ENCODE assay signal across 20 cellular contexts in the genomic region with DNA sequence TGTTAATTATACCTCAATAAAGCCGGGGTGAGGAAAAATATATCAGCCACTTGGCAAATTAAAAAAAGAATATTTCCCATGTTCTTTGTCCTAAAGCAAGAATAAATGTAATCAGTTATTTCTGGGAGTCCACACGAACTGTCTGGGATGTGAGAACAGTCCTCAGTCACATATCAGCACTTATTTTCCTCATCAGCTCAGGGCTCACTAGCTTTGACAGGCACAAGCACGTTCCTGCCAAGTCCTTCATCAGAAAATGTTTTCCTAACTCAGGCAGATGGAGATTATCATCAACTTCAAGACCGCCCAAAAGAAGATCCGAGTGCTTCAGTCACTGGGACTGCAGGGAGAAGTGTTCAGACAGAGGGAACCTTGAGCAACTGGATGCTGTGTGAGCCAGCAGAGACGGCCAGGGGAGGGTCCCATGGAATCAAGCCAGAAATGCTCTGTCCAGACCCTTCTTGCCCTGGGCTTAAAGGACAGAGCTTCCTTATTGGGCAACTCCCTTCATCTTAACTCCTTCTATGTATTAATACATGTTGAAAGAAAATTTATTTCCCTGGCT.
"Had no signal": no experiment of that assay in that cellular context is flagged by ENCODE, and none has a peak within 500 bp of the region (broad histone marks: within the 10 kb centered on the region; RNA-seq: fewer than 3 reads in every experiment).

No MANE protein-coding gene starts in this region.

- H3K36me3 ChIP-seq: esophagus squamous epithelium, pancreas, right lobe of liver had no signal

- H3K27ac ChIP-seq: esophagus squamous epithelium, pancreas, right lobe of liver, testis had no signal

- H3K9me3 ChIP-seq: esophagus squamous epithelium, mucosa of descending colon, pancreas, right lobe of liver, testis had no signal

- H3K9me3 Mint-ChIP-seq: dendritic cell treated with granulocyte-macrophage colony-stimulating factor and Interleukin-4, amounts not matched to agents 40 ng/mL and 50 ng/mL, for 4 days; effector memory CD8-positive, alpha-beta T cell; natural killer cell; stimulated activated naive B cell treated with anti-CD40 and anti-IgM and Interleukin-4, amounts not matched to agents 10 μg/mL and 1 μg/mL and 100 μg/mL, for 72 hours; stimulated activated naive CD8-positive, alpha-beta T cell treated with anti-CD3 and anti-CD28 coated beads, Interleukin-15, amount 100 ng/mL, for 72 hours had no signal

- DNase-seq: cerebellar nuclear complex; effector memory CD8-positive, alpha-beta T cell; esophagus squamous epithelium; foreskin fibroblast; immature natural killer cell; mucosa of descending colon; natural killer cell; occipital lobe; pancreas; right lobe of liver; stimulated activated CD4-positive, alpha-beta T cell treated with anti-CD3 and anti-CD28 coated beads, Interleukin-2, amount 100 ng/mL, for 24 hours; stimulated activated CD4-positive, alpha-beta T cell treated with anti-CD3 and anti-CD28 coated beads, Interleukin-4, amount 100 ng/mL, for 4 hours; stimulated activated naive B cell treated with anti-CD40 and anti-IgM and Interleukin-4, amounts not matched to agents 10 μg/mL and 1 μg/mL and 100 μg/mL, for 72 hours; stimulated activated naive CD8-positive, alpha-beta T cell treated with anti-CD3 and anti-CD28 coated beads, Interleukin-15, amount 100 ng/mL, for 72 hours; testis had no signal

- H3K4me3 ChIP-seq: esophagus squamous epithelium, mucosa of descending colon, pancreas, right lobe of liver, testis had no signal

- H3K27me3 ChIP-seq: esophagus squamous epithelium, pancreas, right lobe of liver, testis had no signal

- H3K4me1 ChIP-seq: esophagus squamous epithelium, pancreas, right lobe of liver, testis had no signal

- H3K36me3 Mint-ChIP-seq: immature natural killer cell; natural killer cell; stimulated activated naive B cell treated with anti-CD40 and anti-IgM and Interleukin-4, amounts not matched to agents 10 μg/mL and 1 μg/mL and 100 μg/mL, for 72 hours; type B pancreatic cell had no signal

- FAIRE-seq: keratinocyte, pancreas, urothelium cell line had no signal

- ATAC-seq: effector memory CD8-positive, alpha-beta T cell; mucosa of descending colon; natural killer cell; pancreas; right lobe of liver; stimulated activated naive B cell treated with anti-CD40 and anti-IgM and Interleukin-4, amounts not matched to agents 10 μg/mL and 1 μg/mL and 100 μg/mL, for 72 hours; stimulated activated naive CD8-positive, alpha-beta T cell treated with anti-CD3 and anti-CD28 coated beads, Interleukin-15, amount 100 ng/mL, for 72 hours had no signal

- H3K4me1 Mint-ChIP-seq: immature natural killer cell; natural killer cell; stimulated activated naive B cell treated with anti-CD40 and anti-IgM and Interleukin-4, amounts not matched to agents 10 μg/mL and 1 μg/mL and 100 μg/mL, for 72 hours; stimulated activated naive CD8-positive, alpha-beta T cell treated with anti-CD3 and anti-CD28 coated beads, Interleukin-15, amount 100 ng/mL, for 72 hours had no signal

- H3K27ac Mint-ChIP-seq: dendritic cell treated with granulocyte-macrophage colony-stimulating factor and Interleukin-4, amounts not matched to agents 40 ng/mL and 50 ng/mL, for 4 days; effector memory CD8-positive, alpha-beta T cell; immature natural killer cell; natural killer cell; progenitor cell of endocrine pancreas; stimulated activated naive B cell treated with anti-CD40 and anti-IgM and Interleukin-4, amounts not matched to agents 10 μg/mL and 1 μg/mL and 100 μg/mL, for 72 hours; type B pancreatic cell had no signal

- H3K4me3 Mint-ChIP-seq: dendritic cell treated with granulocyte-macrophage colony-stimulating factor and Interleukin-4, amounts not matched to agents 40 ng/mL and 50 ng/mL, for 4 days; effector memory CD8-positive, alpha-beta T cell; immature natural killer cell; natural killer cell; stimulated activated naive B cell treated with anti-CD40 and anti-IgM and Interleukin-4, amounts not matched to agents 10 μg/mL and 1 μg/mL and 100 μg/mL, for 72 hours; stimulated activated naive CD8-positive, alpha-beta T cell treated with anti-CD3 and anti-CD28 coated beads, Interleukin-15, amount 100 ng/mL, for 72 hours; type B pancreatic cell had no signal
